Comparison of ENCODE assay signal across 8 cellular contexts in genomic region chr13:27252467-27252866, GRCh38. TPM values are rescaled to one million over a fixed set of nuclear protein-coding genes. Genes with fewer than 3 reads are reported as not detected.
A peak's percentile ranks its signal among the peaks of the same experiment; 100 is the strongest.
DNase-seq lines count a peak whose midpoint lies in the region; ATAC-seq and TF ChIP-seq lines count a peak whose summit lies in the region.

No MANE protein-coding gene starts in this region.

- CTCF ChIA-PET in T-cell (lab: Charles Lee), result no interaction called here

- peaks cover 55 to 62% (median 56%) of the 10 kb centered on the region in 3 donors for H3K4me1 Mint-ChIP-seq in T-cell

- H3K4me3 ChIP-seq in foreskin fibroblast (ENCODE audit: low read depth in 1 of 2, low read length in 2 of 2), result peak overlapping the region; percentile 85 to 87
- H3K4me3 ChIP-seq in skeletal muscle cell (ENCODE audit: low read depth, low read length), result peak overlapping the region; percentile 95

- ATAC-seq in T-cell (replicated peaks in 1 of 4) (no peak), GM19455 (IDR thresholded peaks at IDR 0.05; ENCODE audit: unreplicated experiment) (no peak), HG03025 (IDR thresholded peaks at IDR 0.05; ENCODE audit: low FRiP score, unreplicated experiment) (no peak)

- no peaks in the 10 kb centered on the region for H3K27me3 Mint-ChIP-seq in T-cell

- no peaks in the 10 kb centered on the region for H3K9me3 Mint-ChIP-seq in T-cell

- H3K27ac Mint-ChIP-seq in T-cell, result peak overlapping the region; percentile 99 to 100

- no peak for TF ChIP-seq CTCF in foreskin fibroblast (IDR thresholded peaks at IDR 0.05; ENCODE audit: low read depth, low read length)

- peak overlapping the region; percentile 94 to 98 (median 97) for H3K4me3 Mint-ChIP-seq in T-cell

- H3K36me3 Mint-ChIP-seq in T-cell, result peaks cover 24% of the 10 kb centered on the region

- TF ChIP-seq POLR2A in GM19099 (IDR thresholded peaks at IDR 0.05; ENCODE audit: extremely low read depth, insufficient read length, low read depth), result peak; percentile 27

- POLR2A ChIA-PET in T-cell (lab: Charles Lee), result interaction anchor here in 1 of 2 donors (0.7 to 0.9 kb wide), 2 partner anchors 25 to 174 kb away, joined by 3 to 4 read pairs; no protein-coding TSS in a partner anchor

- no peak for DNase-seq in T-cell
- DNase-seq in foreskin fibroblast, result no peak
- DNase-seq in skeletal muscle cell (ENCODE audit: low read depth), result no peak
- no peak for DNase-seq in stimulated activated CD4-positive, alpha-beta T cell treated with anti-CD3 and anti-CD28 coated beads, Interleukin-12 subunit alpha, Interleukin-12 subunit beta, amount 100 ng/mL, for 4 hours
- no peak for DNase-seq in HUDEP-2 (lab: John Stamatoyannopoulos, UW; ENCODE audit: unreplicated experiment in 76 of 76)

RNA-seq across cellular contexts. Expression of gene RPL21, which starts 1.1 kb away (rescaled TPM):
- total RNA-seq in T-cell, result 1,000 to 10,000 TPM; 1,968 to 2,258 (median 2,221) TPM

RNA-seq across cellular contexts. Expression of gene RASL11A, which starts 18.2 kb away (rescaled TPM):
- total RNA-seq in T-cell, result 1 to 10 TPM in 4 of 5 donors, under 1 TPM in 1; 0.96 to 5.4 (median 2.1) TPM
